23 cellular contexts compared by ENCODE assay signal in the genomic region with DNA sequence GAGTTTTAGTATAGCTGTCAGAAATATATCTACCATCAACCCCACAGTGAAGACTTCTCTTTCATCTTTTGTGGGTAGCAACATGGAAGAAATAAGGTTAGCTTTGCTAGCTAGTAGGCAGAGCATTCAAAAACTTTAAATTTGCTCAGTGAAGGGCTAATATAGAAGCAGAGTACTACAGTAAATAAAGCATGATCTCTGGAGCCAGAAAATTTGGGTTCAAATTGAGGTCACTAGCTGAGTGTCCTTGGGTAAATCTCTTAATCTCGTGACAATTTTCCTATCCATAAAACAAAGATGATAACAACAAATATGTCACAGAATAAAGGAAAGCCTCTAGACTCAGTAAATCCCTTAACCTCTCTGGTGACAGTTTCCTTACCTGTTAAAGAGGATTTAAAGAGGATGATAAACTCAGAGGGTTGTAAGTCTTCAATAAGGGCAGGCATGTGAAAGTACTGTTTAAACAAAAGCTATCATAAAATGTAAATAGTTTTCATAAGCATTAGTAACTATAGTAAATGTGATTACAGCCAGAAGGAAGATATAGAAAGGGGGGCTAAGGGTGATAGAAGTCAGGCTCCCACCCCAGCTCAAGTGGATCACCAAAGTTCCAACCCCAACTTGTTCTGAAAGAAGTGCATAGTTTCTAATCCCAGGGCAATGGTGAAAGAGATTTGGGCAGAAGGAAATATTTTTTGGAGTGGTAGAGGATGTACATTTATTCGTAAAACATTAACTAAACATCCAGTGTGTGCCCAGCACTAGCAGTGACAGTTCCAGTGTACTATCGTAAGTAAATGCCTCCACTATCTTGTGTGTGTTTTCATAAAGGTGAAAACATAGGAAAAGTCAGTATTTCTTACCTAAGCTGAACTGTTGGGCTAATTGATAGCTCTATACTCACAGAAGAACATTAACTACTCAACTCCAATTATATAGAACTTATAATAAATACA. TPM values are rescaled to one million over a fixed set of nuclear protein-coding genes. Genes with fewer than 3 reads are reported as not detected.
DNase-seq lines count a peak whose midpoint lies in the region; TF ChIP-seq lines count a peak whose summit lies in the region.
"Had no signal": no experiment of that assay in that cellular context is flagged by ENCODE, and none has a peak within 500 bp of the region (broad histone marks: within the 10 kb centered on the region; RNA-seq: fewer than 3 reads in every experiment).

No MANE protein-coding gene starts in this region.

- peaks cover 6% of the 10 kb centered on the region for H3K4me1 ChIP-seq in colonic mucosa

- H3K4me1 Mint-ChIP-seq in nephron, result peaks cover 5% of the 10 kb centered on the region
- H3K4me1 Mint-ChIP-seq: activated CD4-positive, alpha-beta T cell treated with anti-CD3 and anti-CD28 coated beads for 36 hours had no signal

- H3K9me3 Mint-ChIP-seq in nephron, result no peaks in the 10 kb centered on the region
- H3K9me3 Mint-ChIP-seq: CD4-positive, CD25-positive, alpha-beta regulatory T cell; endodermal cell had no signal

- no peak overlapping the region for H3K4me3 Mint-ChIP-seq in nephron
- H3K4me3 Mint-ChIP-seq: activated CD4-positive, alpha-beta T cell treated with anti-CD3 and anti-CD28 coated beads for 36 hours; CD4-positive, CD25-positive, alpha-beta regulatory T cell; endodermal cell had no signal

- peak overlapping the region; percentile 5 for H3K27ac ChIP-seq in colonic mucosa
- H3K27ac ChIP-seq: skin epidermis had no signal

- H3K9me3 ChIP-seq in colonic mucosa, result no peaks in the 10 kb centered on the region

- intact Hi-C loops in colonic mucosa (cut with DNase I), result no loop called here

- no peaks in the 10 kb centered on the region for H3K27me3 Mint-ChIP-seq in nephron (ENCODE audit: low read depth)
- H3K27me3 Mint-ChIP-seq: activated CD4-positive, alpha-beta T cell treated with anti-CD3 and anti-CD28 coated beads for 36 hours; CD4-positive, CD25-positive, alpha-beta regulatory T cell had no signal

- H3K4me3 ChIP-seq in LNCaP clone FGC (ENCODE audit: low read depth, low read length) (peak overlapping the region; percentile 9; the same call in 1 of the 2 replicates), colonic mucosa (no peak overlapping the region)
- H3K4me3 ChIP-seq: skin epidermis had no signal

- H3K36me3 ChIP-seq in colonic mucosa, result no peaks in the 10 kb centered on the region

- no peaks in the 10 kb centered on the region for H3K27me3 ChIP-seq in colonic mucosa

- DNase-seq in NCI-H82 (lab: John Stamatoyannopoulos, UW), result peak; percentile 27
- no peak for DNase-seq in NCI-H82 treated with DMSO at 0.1 percent for 48 hours (lab: John Stamatoyannopoulos, UW; ENCODE audit: unreplicated experiment)
- DNase-seq in LNCaP clone FGC (ENCODE audit: low read depth), result peak; percentile 31
- DNase-seq in colonic mucosa, result no peak
- no peak for DNase-seq in NCI-H524 treated with DMSO at 0.1 percent for 48 hours (lab: John Stamatoyannopoulos, UW)
- no peak for DNase-seq in activated naive CD4-positive, alpha-beta T cell (lab: John Stamatoyannopoulos, UW)
- no peak for DNase-seq in iPS-NIHi11 (ENCODE audit: low spot score)
- DNase-seq: activated CD4-positive, alpha-beta T cell treated with anti-CD3 and anti-CD28 coated beads for 36 hours; activated gamma-delta T cell treated with Interleukin-2 at 50 U/mL for 16 hours; AML-193; CD4-positive, CD25-positive, alpha-beta regulatory T cell; central memory CD4-positive, alpha-beta T cell; dermis blood vessel endothelial cell; endodermal cell; GOT3; KG1; MM.1S; NCI-H1417; NCI-H2029 treated with DMSO at 0.1 percent for 48 hours; NCI-H526; stimulated activated naive CD4-positive, alpha-beta T cell treated with Interleukin-2 at 50 U/mL for 16 hours had no signal

- peaks cover 63% of the 10 kb centered on the region for H3K36me3 Mint-ChIP-seq in nephron (ENCODE audit: low read depth)

- TF ChIP-seq CTCF in LNCaP clone FGC (IDR thresholded peaks at IDR 0.05; ENCODE audit: control insufficient read depth, extremely low read depth, insufficient read depth) (no peak), colonic mucosa (IDR thresholded peaks at IDR 0.05) (no peak), nephron (IDR thresholded peaks at IDR 0.05; ENCODE audit: unreplicated experiment in 3 of 3) (no peak)

- H3K27ac Mint-ChIP-seq in nephron, result peak overlapping the region; percentile 14 to 81 (median 45)
- H3K27ac Mint-ChIP-seq: activated CD4-positive, alpha-beta T cell treated with anti-CD3 and anti-CD28 coated beads for 36 hours; endodermal cell had no signal

- no peak overlapping the region for H3K9ac ChIP-seq in colonic mucosa (ENCODE audit: low read depth in 2 of 2, low read length in 2 of 2)

RNA-seq across cellular contexts. Expression of a gene that starts 24.8 kb away (rescaled TPM):
- total RNA-seq in colonic mucosa, result 10 to 100 TPM; 31.2 to 47.4 TPM

RNA-seq across cellular contexts. Expression of a gene that starts 42.1 kb away (rescaled TPM):
- 10 to 100 TPM; 65.6 to 69.0 TPM for total RNA-seq in colonic mucosa

Comparison
In these comparisons a context has a peak if more than half of its experiments do, and no peak if none do; other contexts are left out.
1. DNase-seq: peak in NCI-H82 (single experiment) and LNCaP clone FGC (single experiment); none in NCI-H82 treated with DMSO at 0.1 percent for 48 hours (single experiment), colonic mucosa (single experiment), NCI-H524 treated with DMSO at 0.1 percent for 48 hours (single experiment), activated naive CD4-positive, alpha-beta T cell (0 of 4) and iPS-NIHi11 (single experiment).